In the genomic region with DNA sequence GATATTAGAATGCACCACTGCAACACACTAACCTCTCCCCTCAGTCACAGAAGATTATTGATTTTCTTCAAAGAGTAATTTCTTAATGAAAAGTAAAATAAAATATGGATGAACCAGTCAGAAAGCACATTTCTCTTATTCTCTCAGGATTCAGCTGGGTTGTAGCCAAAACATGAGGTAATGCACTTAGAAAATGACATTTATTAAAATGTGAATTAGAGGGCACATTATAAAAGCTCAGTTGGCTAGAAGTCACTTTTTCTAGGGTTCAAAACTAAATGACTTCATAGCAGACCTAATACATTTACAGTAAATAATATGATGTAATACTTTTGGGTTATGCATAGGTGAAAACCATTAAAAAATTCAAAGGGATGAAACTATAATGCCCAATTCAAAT, we compare ENCODE assay signal across 1 cellular context.
TF ChIP-seq lines count a peak whose summit lies in the region.

No MANE protein-coding gene starts in this region.

TF ChIP-seq in SK-N-SH treated with all-trans-retinoic acid at 6 μM for 48 hours, 23 proteins besides CTCF, POLR2A, EP300 and RAD21 (continued from another document):
- TF ChIP-seq, protein P1, sequence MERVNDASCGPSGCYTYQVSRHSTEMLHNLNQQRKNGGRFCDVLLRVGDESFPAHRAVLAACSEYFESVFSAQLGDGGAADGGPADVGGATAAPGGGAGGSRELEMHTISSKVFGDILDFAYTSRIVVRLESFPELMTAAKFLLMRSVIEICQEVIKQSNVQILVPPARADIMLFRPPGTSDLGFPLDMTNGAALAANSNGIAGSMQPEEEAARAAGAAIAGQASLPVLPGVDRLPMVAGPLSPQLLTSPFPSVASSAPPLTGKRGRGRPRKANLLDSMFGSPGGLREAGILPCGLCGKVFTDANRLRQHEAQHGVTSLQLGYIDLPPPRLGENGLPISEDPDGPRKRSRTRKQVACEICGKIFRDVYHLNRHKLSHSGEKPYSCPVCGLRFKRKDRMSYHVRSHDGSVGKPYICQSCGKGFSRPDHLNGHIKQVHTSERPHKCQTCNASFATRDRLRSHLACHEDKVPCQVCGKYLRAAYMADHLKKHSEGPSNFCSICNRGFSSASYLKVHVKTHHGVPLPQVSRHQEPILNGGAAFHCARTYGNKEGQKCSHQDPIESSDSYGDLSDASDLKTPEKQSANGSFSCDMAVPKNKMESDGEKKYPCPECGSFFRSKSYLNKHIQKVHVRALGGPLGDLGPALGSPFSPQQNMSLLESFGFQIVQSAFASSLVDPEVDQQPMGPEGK (CRISPR knock-in tag; IDR thresholded peaks at IDR 0.05; ENCODE audit: borderline replicate concordance) = no peak
